17 cellular contexts compared by ENCODE assay signal in genomic region chr2:200430017-200430416, GRCh38.
"Had no signal": no experiment of that assay in that cellular context is flagged by ENCODE, and none has a peak within 500 bp of the region (broad histone marks: within the 10 kb centered on the region; RNA-seq: fewer than 3 reads in every experiment).

No MANE protein-coding gene starts in this region.

- H3K9me3 ChIP-seq: esophagus squamous epithelium, gastroesophageal sphincter, heart right ventricle, ovary, sigmoid colon, spleen, thoracic aorta, upper lobe of left lung had no signal

- H3K36me3 ChIP-seq: cardiac muscle cell, neural progenitor cell, ovary, spleen, thoracic aorta, upper lobe of left lung, WERI-Rb-1 had no signal

- ATAC-seq: effector memory CD8-positive, alpha-beta T cell; gastroesophageal sphincter; heart right ventricle; naive thymus-derived CD4-positive, alpha-beta T cell had no signal

- H3K27me3 ChIP-seq: cardiac muscle cell, esophagus squamous epithelium, gastroesophageal sphincter, heart right ventricle, neural progenitor cell, ovary, sigmoid colon, spleen, upper lobe of left lung had no signal

- H3K27ac ChIP-seq: cardiac muscle cell, esophagus squamous epithelium, gastroesophageal sphincter, heart right ventricle, neural progenitor cell, ovary, sigmoid colon, spleen, thoracic aorta, upper lobe of left lung, WERI-Rb-1 had no signal

- H3K4me2 ChIP-seq: neural progenitor cell had no signal

- H3K4me3 ChIP-seq: cardiac muscle cell, esophagus squamous epithelium, gastroesophageal sphincter, heart right ventricle, neural progenitor cell, ovary, sigmoid colon, spleen, thoracic aorta, upper lobe of left lung had no signal

- H3K4me1 ChIP-seq: esophagus squamous epithelium, gastroesophageal sphincter, heart right ventricle, sigmoid colon, spleen, upper lobe of left lung had no signal

- H2AFZ ChIP-seq: neural progenitor cell had no signal

- DNase-seq: activated CD4-positive, alpha-beta T cell treated with anti-CD3 and anti-CD28 coated beads, Interleukin-2, amount 50 U/mL, for 4 hours; activated gamma-delta T cell; amygdala; effector memory CD8-positive, alpha-beta T cell; esophagus squamous epithelium; heart right ventricle; naive thymus-derived CD4-positive, alpha-beta T cell; ovary; sigmoid colon; spleen; stimulated activated naive B cell treated with anti-CD40 and anti-IgM and Interleukin-4, amounts not matched to agents 10 μg/mL and 1 μg/mL and 100 μg/mL, for 72 hours; upper lobe of left lung; WERI-Rb-1 had no signal

- H3K9ac ChIP-seq: neural progenitor cell had no signal
